In genomic region chrY:7656596-7656995, GRCh38 we compare ENCODE assay signal across 18 cellular contexts.
"Had no signal": no experiment of that assay in that cellular context is flagged by ENCODE, and none has a peak within 500 bp of the region (broad histone marks: within the 10 kb centered on the region; RNA-seq: fewer than 3 reads in every experiment).

No MANE protein-coding gene starts in this region.

- DNase-seq: colonic mucosa; dermis blood vessel endothelial cell; foreskin melanocyte; head of caudate nucleus; left colon; left ventricle myocardium superior; mesenchymal stem cell; midbrain; nucleus accumbens; ovary; right cardiac atrium; stimulated activated CD4-positive, alpha-beta T cell treated with anti-CD3 and anti-CD28 coated beads, Interleukin-2, amount 100 ng/mL, for 48 hours; stimulated activated naive CD4-positive, alpha-beta T cell treated with Interleukin-2 at 50 U/mL for 16 hours; trophoblast cell had no signal

- H3K4me3 ChIP-seq: colonic mucosa, hepatocyte, lung, neural progenitor cell, ovary, smooth muscle cell had no signal
